Comparison of ENCODE assay signal across 25 cellular contexts in genomic region chr4:2409381-2409783, GRCh38. TPM values are rescaled to one million over a fixed set of nuclear protein-coding genes. Genes with fewer than 3 reads are reported as not detected.
DNase-seq lines count a peak whose midpoint lies in the region; ATAC-seq, FAIRE-seq and TF ChIP-seq lines count a peak whose summit lies in the region.
"Had no signal": no experiment of that assay in that cellular context is flagged by ENCODE, and none has a peak within 500 bp of the region (broad histone marks: within the 10 kb centered on the region; RNA-seq: fewer than 3 reads in every experiment).

No MANE protein-coding gene starts in this region.

- peaks cover 71% of the 10 kb centered on the region for H3K79me2 ChIP-seq in K562 (ENCODE audit: control insufficient read depth, insufficient read depth, low read length)

- ATAC-seq in K562: no peak
- ATAC-seq in stimulated activated effector memory CD8-positive, alpha-beta T cell treated with anti-CD3 and anti-CD28 coated beads, Interleukin-12 subunit alpha, Interleukin-12 subunit beta, amount 100 ng/mL, for 72 hours: no peak
- ATAC-seq: Right ventricle myocardium inferior had no signal

- H3K9me3 ChIP-seq in K562 (replicated peaks; ENCODE audit: control insufficient read depth, insufficient read depth, low read depth, low read length): no peaks in the 10 kb centered on the region
- no peaks in the 10 kb centered on the region for H3K9me3 ChIP-seq in kidney (ENCODE audit: control insufficient read depth in 1 of 2, low read length in 2 of 2)
- H3K9me3 ChIP-seq: BLaER1 treated with 17β-estradiol and CSF1 and Interleukin-3, amounts not matched to agents 10 nM and 100 nM had no signal

- intact Hi-C loops in K562 (cut with micrococcal nuclease) (no loop called here), kidney (cut with DNase I) (no loop called here)

- FAIRE-seq in K562 (lab: Jason Lieb, UNC) (no peak), kidney (lab: Jason Lieb, UNC) (no peak)
- FAIRE-seq: GM12892, H54, RCC 7860 had no signal

- no peaks in the 10 kb centered on the region; the same call in 1 of the 2 replicates for H4K20me1 ChIP-seq in K562 (replicated peaks; ENCODE audit: control insufficient read depth, insufficient read depth, low read length)

- peak overlapping the region; percentile 8; the same call in 1 of the 3 replicates for H3K27ac ChIP-seq in K562 (ENCODE audit: extremely low read depth, low read depth, low read length)
- no peak overlapping the region for H3K27ac ChIP-seq in kidney (ENCODE audit: low read depth in 2 of 2, low read length in 2 of 2)
- H3K27ac ChIP-seq: 22Rv1; BLaER1 treated with 17β-estradiol and CSF1 and Interleukin-3, amounts not matched to agents 10 nM and 100 nM had no signal

- no peak for TF ChIP-seq RAD21 in K562 (CRISPR knock-in tag; conservative IDR thresholded peaks at IDR 0.05 in 1 of 2, IDR thresholded peaks at IDR 0.05 in 1 of 2)

- CTCF ChIA-PET in K562 (lab: Yijun Ruan, JAX; ENCODE audit: low intra/inter-chr PET ratio): no interaction called here

- no peak overlapping the region for H3K4me2 ChIP-seq in K562 (ENCODE audit: insufficient read depth, low read length)
- H3K4me2 ChIP-seq: BLaER1 treated with 17β-estradiol and CSF1 and Interleukin-3, amounts not matched to agents 10 nM and 100 nM had no signal

- H3K4me1 ChIP-seq in K562 (replicated peaks in 1 of 2; ENCODE audit: control insufficient read depth in 2 of 2, insufficient read depth in 2 of 2, low read length in 2 of 2) (peaks cover 48 to 67% of the 10 kb centered on the region in 2 experiments), kidney (ENCODE audit: control insufficient read depth in 1 of 2, insufficient read depth in 1 of 2, low read depth in 1 of 2, low read length in 2 of 2) (peaks cover 10 to 18% of the 10 kb centered on the region in 2 donors)

- peaks cover 57% of the 10 kb centered on the region for H3K4me1 Mint-ChIP-seq in T-helper 2 cell treated with Interferon-gamma antibody and Interleukin-4, amounts not matched to agents 5 μg/mL and 100 μg/mL, for 36 hours (ENCODE audit: low read depth)
- peaks cover 82% of the 10 kb centered on the region for H3K4me1 Mint-ChIP-seq in stimulated activated effector memory CD8-positive, alpha-beta T cell treated with anti-CD3 and anti-CD28 coated beads, Interleukin-12 subunit alpha, Interleukin-12 subunit beta, amount 100 ng/mL, for 72 hours

- 72% methylated on average over 10 of the region's 14 CpGs for WGBS in K562 (ENCODE audit: insufficient coverage, low coverage, missing lambda C conversion rate)

- no peaks in the 10 kb centered on the region for H3K9me1 ChIP-seq in K562 (ENCODE audit: control insufficient read depth, insufficient read depth, low read length)

- POLR2A ChIA-PET in K562 (lab: Yijun Ruan, JAX): interaction anchor here (0.6 kb wide), 1 partner anchor 84 kb away, joined by 3 read pairs; no protein-coding TSS in a partner anchor

- no peaks in the 10 kb centered on the region for H3K9me3 Mint-ChIP-seq in T-helper 2 cell treated with Interferon-gamma antibody and Interleukin-4, amounts not matched to agents 5 μg/mL and 100 μg/mL, for 36 hours
- H3K9me3 Mint-ChIP-seq in stimulated activated effector memory CD8-positive, alpha-beta T cell treated with anti-CD3 and anti-CD28 coated beads, Interleukin-12 subunit alpha, Interleukin-12 subunit beta, amount 100 ng/mL, for 72 hours: no peaks in the 10 kb centered on the region

- H3K27ac Mint-ChIP-seq in T-helper 2 cell treated with Interferon-gamma antibody and Interleukin-4, amounts not matched to agents 5 μg/mL and 100 μg/mL, for 36 hours: peak overlapping the region; percentile 20
- peak overlapping the region; percentile 85 for H3K27ac Mint-ChIP-seq in stimulated activated effector memory CD8-positive, alpha-beta T cell treated with anti-CD3 and anti-CD28 coated beads, Interleukin-12 subunit alpha, Interleukin-12 subunit beta, amount 100 ng/mL, for 72 hours

- peak overlapping the region in 1 of 2 experiments; percentile 73; a peak in 2 of 4 replicates for H3K9ac ChIP-seq in K562 (ENCODE audit: insufficient read depth in 1 of 2, low read depth in 2 of 2, low read length in 2 of 2)
- no peak overlapping the region for H3K9ac ChIP-seq in kidney (ENCODE audit: low read length in 2 of 2)
- H3K9ac ChIP-seq: BLaER1 treated with 17β-estradiol and CSF1 and Interleukin-3, amounts not matched to agents 10 nM and 100 nM had no signal

- BruUV-seq in K562 (replicated peaks; lab: Mats Ljungman, UMichigan): no TSS peak

- TF ChIP-seq POLR2A in K562 (conservative IDR thresholded peaks at IDR 0.05): no peak

- H3K36me3 ChIP-seq in K562 (ENCODE audit: control insufficient read depth, insufficient read depth, low read length) (no peaks in the 10 kb centered on the region), kidney (ENCODE audit: control insufficient read depth in 1 of 2, insufficient read depth in 2 of 2, low read length in 2 of 2) (no peaks in the 10 kb centered on the region)
- H3K36me3 ChIP-seq: BLaER1 treated with 17β-estradiol and CSF1 and Interleukin-3, amounts not matched to agents 10 nM and 100 nM had no signal

- no peaks in the 10 kb centered on the region for H3K27me3 Mint-ChIP-seq in T-helper 2 cell treated with Interferon-gamma antibody and Interleukin-4, amounts not matched to agents 5 μg/mL and 100 μg/mL, for 36 hours (ENCODE audit: low read depth)

- TF ChIP-seq EP300 in K562 (IDR thresholded peaks at IDR 0.05; ENCODE audit: low read length): no peak

- no peak for DNase-seq in T-helper 2 cell treated with Interferon-gamma antibody and Interleukin-4, amounts not matched to agents 5 μg/mL and 100 μg/mL, for 36 hours (ENCODE audit: low spot score)
- DNase-seq in T-helper 2 cell (no peak), K562 (ENCODE audit: extremely low read depth in 1 of 4, low spot score in 3 of 4) (no peak), kidney (peak; percentile 66), COR-L47 (lab: John Stamatoyannopoulos, UW) (no peak), NCI-H2107 treated with DMSO at 0.1 percent for 48 hours (lab: John Stamatoyannopoulos, UW; ENCODE audit: unreplicated experiment) (no peak), NCI-H446 treated with DMSO at 0.1 percent for 48 hours (lab: John Stamatoyannopoulos, UW) (no peak)
- no peak for DNase-seq in stimulated activated effector memory CD8-positive, alpha-beta T cell treated with anti-CD3 and anti-CD28 coated beads, Interleukin-12 subunit alpha, Interleukin-12 subunit beta, amount 100 ng/mL, for 72 hours (ENCODE audit: low spot score in 2 of 2)
- DNase-seq: ACHN, DND-41, IMR-90, NCI-H1105, NCI-H146, NCI-H2029, NCI-H2171, NCI-H345, NCI-H524 treated with DMSO at 0.1 percent for 48 hours had no signal

- in situ Hi-C loops in K562 (cut with MboI): no loop called here

- TF ChIP-seq CTCF in K562 (IDR thresholded peaks at IDR 0.05 in 2 of 3, conservative IDR thresholded peaks at IDR 0.05 in 1 of 3; ENCODE audit: insufficient read depth in 2 of 3, low read depth in 1 of 3, low read length in 3 of 3): no peak
- no peak for TF ChIP-seq CTCF in kidney (IDR thresholded peaks at IDR 0.05; ENCODE audit: borderline replicate concordance, extremely low read depth, insufficient read depth)

- H3K4me3 ChIP-seq in K562 (no peak overlapping the region), kidney (ENCODE audit: low read length in 2 of 2) (no peak overlapping the region)
- H3K4me3 ChIP-seq: BLaER1 treated with 17β-estradiol and CSF1 and Interleukin-3, amounts not matched to agents 10 nM and 100 nM had no signal

- no peak overlapping the region for H3K4me3 Mint-ChIP-seq in T-helper 2 cell treated with Interferon-gamma antibody and Interleukin-4, amounts not matched to agents 5 μg/mL and 100 μg/mL, for 36 hours
- H3K4me3 Mint-ChIP-seq in stimulated activated effector memory CD8-positive, alpha-beta T cell treated with anti-CD3 and anti-CD28 coated beads, Interleukin-12 subunit alpha, Interleukin-12 subunit beta, amount 100 ng/mL, for 72 hours: no peak overlapping the region
- H3K4me3 Mint-ChIP-seq: CD4-positive, alpha-beta memory T cell had no signal

- H3K36me3 Mint-ChIP-seq in T-helper 2 cell treated with Interferon-gamma antibody and Interleukin-4, amounts not matched to agents 5 μg/mL and 100 μg/mL, for 36 hours (ENCODE audit: low read depth): no peaks in the 10 kb centered on the region
- H3K36me3 Mint-ChIP-seq in stimulated activated effector memory CD8-positive, alpha-beta T cell treated with anti-CD3 and anti-CD28 coated beads, Interleukin-12 subunit alpha, Interleukin-12 subunit beta, amount 100 ng/mL, for 72 hours: peaks cover 20% of the 10 kb centered on the region

- H3K27me3 ChIP-seq in K562 (ENCODE audit: control insufficient read depth in 2 of 2, insufficient read depth in 2 of 2, low read length in 2 of 2): no peaks in the 10 kb centered on the region

- no peak overlapping the region for H2AFZ ChIP-seq in K562 (ENCODE audit: low read depth, low read length)

RNA-seq across cellular contexts. Expression of gene ZFYVE28, which starts 9.1 kb away (rescaled TPM):
- total RNA-seq in K562 (2011; cell fraction: chromatin; rRNA removed; ENCODE audit: low replicate concordance): 99.5 and 128 TPM in 2 replicates
- 69.4 and 77.0 TPM in 2 replicates for total RNA-seq in K562 (2011; cell fraction: nucleolus; rRNA removed)
- 69.0 and 126 TPM in 2 replicates for total RNA-seq in K562 (2011; cell fraction: nucleoplasm; rRNA removed)
- 11.9 and 15.6 TPM in 2 replicates for total RNA-seq in K562 (2014; rRNA removed)
- 5.0 and 6.1 TPM in 2 replicates for total RNA-seq in K562 (2014; rRNA removed; fragmentation: Illumina TruSeq; extraction: Trizol)
- total RNA-seq in K562 (2015; rRNA removed; fragmentation: Illumina TruSeq; extraction: Trizol): 10.7 and 11.0 TPM in 2 replicates
- 24.8 and 25.1 TPM in 2 replicates for total RNA-seq in K562 (2021)
- polyA plus RNA-seq in K562 (2011; rRNA removed): 8.2 and 13.7 TPM in 2 replicates
- polyA plus RNA-seq in K562 (2011; cell fraction: cytosol; rRNA removed): 10.1 and 10.3 TPM in 2 replicates
- polyA plus RNA-seq in K562 (2011; cell fraction: nucleus; rRNA removed): 85.0 and 102 TPM in 2 replicates
- polyA plus RNA-seq in K562 (2012): 15.0 and 16.5 TPM in 2 replicates
- polyA plus RNA-seq in K562 (2014; fragmentation: Illumina TruSeq; extraction: Trizol): 8.9 and 10.3 TPM in 2 replicates
- 1 to 10 TPM; 1.3 to 2.1 TPM for polyA plus RNA-seq in K562 (2014; fragmentation: Nextera tagmentation; extraction: Ambion mirVana)
- 16.2 and 20.0 TPM in 2 replicates for polyA plus RNA-seq in K562 (2014; rRNA removed)
- 10.9 and 12.1 TPM in 2 replicates for polyA minus RNA-seq in K562 (2011; rRNA and poly(A)+ RNA removed)
- polyA minus RNA-seq in K562 (2011; cell fraction: cytosol; rRNA and poly(A)+ RNA removed): 7.9 and 11.7 TPM in 2 replicates
- polyA minus RNA-seq in K562 (2011; cell fraction: nucleus; rRNA and poly(A)+ RNA removed): 20.1 and 25.1 TPM in 2 replicates
- total RNA-seq in kidney: 18.9 TPM
- 8.0 TPM for polyA plus RNA-seq in kidney (ENCODE audit: insufficient read depth, low read depth, low replicate concordance)

RNA-seq across cellular contexts. Expression of gene CFAP99, which starts 9.4 kb away (rescaled TPM):
- 0.37 TPM in 1 of 2 replicates, not detected in the other for total RNA-seq in K562 (2011; cell fraction: chromatin; rRNA removed; ENCODE audit: low replicate concordance)
- 0.17 TPM in 1 of 2 replicates, not detected in the other for total RNA-seq in K562 (2011; cell fraction: nucleolus; rRNA removed)
- total RNA-seq in K562 (2011; cell fraction: nucleoplasm; rRNA removed): 0.66 TPM in 1 of 2 replicates, not detected in the other
- total RNA-seq in K562 (2014; rRNA removed) (0.12 TPM in 1 of 2 replicates, not detected in the other), K562 (2014; rRNA removed; fragmentation: Illumina TruSeq; extraction: Trizol) (not detected in 2 replicates), K562 (2015; rRNA removed; fragmentation: Illumina TruSeq; extraction: Trizol) (not detected in 2 replicates), K562 (2021) (0.18 and 0.22 TPM in 2 replicates), kidney (1.7 TPM)
- polyA plus RNA-seq in K562 (2011; rRNA removed) (0.07 and 0.12 TPM in 2 replicates), K562 (2014; fragmentation: Illumina TruSeq; extraction: Trizol) (0.09 and 0.17 TPM in 2 replicates), K562 (2014; fragmentation: Nextera tagmentation; extraction: Ambion mirVana) (not detected), K562 (2014; rRNA removed) (not detected in 2 replicates), kidney (ENCODE audit: insufficient read depth, low read depth, low replicate concordance) (1.5 TPM)
- polyA plus RNA-seq in K562 (2011; cell fraction: cytosol; rRNA removed): 0.07 and 0.12 TPM in 2 replicates
- polyA plus RNA-seq in K562 (2011; cell fraction: nucleus; rRNA removed): 0.11 and 0.24 TPM in 2 replicates
- polyA plus RNA-seq in K562 (2012): 0.23 and 0.32 TPM in 2 replicates
- polyA minus RNA-seq in K562 (2011; rRNA and poly(A)+ RNA removed): not detected in 2 replicates
- not detected in 2 replicates for polyA minus RNA-seq in K562 (2011; cell fraction: cytosol; rRNA and poly(A)+ RNA removed)
- not detected in 2 replicates for polyA minus RNA-seq in K562 (2011; cell fraction: nucleus; rRNA and poly(A)+ RNA removed)
- total RNA-seq: IMR-90, Right ventricle myocardium inferior, SK-MEL-5 had no signal
- polyA plus RNA-seq: CD4-positive, alpha-beta memory T cell; IMR-90 had no signal

RNA-seq across cellular contexts. Expression of gene RNF4, which starts 59.5 kb away (rescaled TPM):
- 223 and 256 TPM in 2 replicates for total RNA-seq in K562 (2011; cell fraction: chromatin; rRNA removed; ENCODE audit: low replicate concordance)
- 134 and 146 TPM in 2 replicates for total RNA-seq in K562 (2011; cell fraction: nucleolus; rRNA removed)
- 170 and 171 TPM in 2 replicates for total RNA-seq in K562 (2011; cell fraction: nucleoplasm; rRNA removed)
- total RNA-seq in K562 (2014; rRNA removed): 32.1 and 35.5 TPM in 2 replicates
- 38.0 and 40.9 TPM in 2 replicates for total RNA-seq in K562 (2014; rRNA removed; fragmentation: Illumina TruSeq; extraction: Trizol)
- 46.0 and 47.1 TPM in 2 replicates for total RNA-seq in K562 (2015; rRNA removed; fragmentation: Illumina TruSeq; extraction: Trizol)
- total RNA-seq in K562 (2021): 43.5 and 49.1 TPM in 2 replicates
- 51.5 and 54.7 TPM in 2 replicates for polyA plus RNA-seq in K562 (2011; rRNA removed)
- polyA plus RNA-seq in K562 (2011; cell fraction: cytosol; rRNA removed): 44.6 and 45.9 TPM in 2 replicates
- 74.6 and 75.8 TPM in 2 replicates for polyA plus RNA-seq in K562 (2011; cell fraction: nucleus; rRNA removed)
- polyA plus RNA-seq in K562 (2012): 34.3 and 38.0 TPM in 2 replicates
- 40.4 and 44.8 TPM in 2 replicates for polyA plus RNA-seq in K562 (2014; fragmentation: Illumina TruSeq; extraction: Trizol)
- 10 to 100 TPM; 19.2 to 59.3 TPM for polyA plus RNA-seq in K562 (2014; fragmentation: Nextera tagmentation; extraction: Ambion mirVana)
- polyA plus RNA-seq in K562 (2014; rRNA removed): 32.6 and 35.2 TPM in 2 replicates
- 56.5 and 61.8 TPM in 2 replicates for polyA minus RNA-seq in K562 (2011; rRNA and poly(A)+ RNA removed)
- polyA minus RNA-seq in K562 (2011; cell fraction: cytosol; rRNA and poly(A)+ RNA removed): 35.3 and 43.3 TPM in 2 replicates
- 68.3 and 94.6 TPM in 2 replicates for polyA minus RNA-seq in K562 (2011; cell fraction: nucleus; rRNA and poly(A)+ RNA removed)
- 61.5 TPM for total RNA-seq in kidney
- polyA plus RNA-seq in kidney (ENCODE audit: insufficient read depth, low read depth, low replicate concordance): 24.2 TPM
